Comparison of ENCODE assay signal across 1 cellular context in the genomic region with DNA sequence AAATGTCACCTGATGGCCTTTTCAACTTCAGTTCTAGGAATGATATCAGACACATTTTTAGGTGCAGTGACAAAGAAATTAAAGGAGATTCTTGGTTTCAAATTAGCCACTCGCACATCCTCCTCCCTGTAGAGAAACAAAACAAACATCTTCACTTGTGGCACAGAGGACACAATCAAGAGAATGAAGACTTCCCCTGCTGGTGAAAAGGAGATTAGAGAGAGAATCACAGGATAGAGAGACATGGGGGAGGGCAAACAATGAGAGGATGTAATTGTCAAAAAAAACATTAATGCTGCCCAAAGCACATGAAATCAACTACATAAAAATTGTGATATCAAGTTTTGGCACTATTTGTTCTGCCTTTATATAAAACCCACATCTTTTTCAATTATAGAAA.
TF ChIP-seq lines count a peak whose summit lies in the region.

No MANE protein-coding gene starts in this region.

TF ChIP-seq in SK-N-SH, 30 proteins besides CTCF, POLR2A, EP300 and RAD21 (continued from another document):
- TF ChIP-seq, protein P1, sequence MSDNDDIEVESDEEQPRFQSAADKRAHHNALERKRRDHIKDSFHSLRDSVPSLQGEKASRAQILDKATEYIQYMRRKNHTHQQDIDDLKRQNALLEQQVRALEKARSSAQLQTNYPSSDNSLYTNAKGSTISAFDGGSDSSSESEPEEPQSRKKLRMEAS (IDR thresholded peaks at IDR 0.05; ENCODE audit: low read depth), result no peak
- TF ChIP-seq FOXM1 (IDR thresholded peaks at IDR 0.05; ENCODE audit: low read depth) (no peak), MXI1 (IDR thresholded peaks at IDR 0.05; ENCODE audit: low read depth, low read length) (no peak), MEF2A (IDR thresholded peaks at IDR 0.05; ENCODE audit: borderline replicate concordance, low read depth) (no peak), TCF12 (IDR thresholded peaks at IDR 0.05) (no peak), NRF1 (IDR thresholded peaks at IDR 0.05; ENCODE audit: low read depth, low read length) (no peak)
- TF ChIP-seq, protein P2, sequence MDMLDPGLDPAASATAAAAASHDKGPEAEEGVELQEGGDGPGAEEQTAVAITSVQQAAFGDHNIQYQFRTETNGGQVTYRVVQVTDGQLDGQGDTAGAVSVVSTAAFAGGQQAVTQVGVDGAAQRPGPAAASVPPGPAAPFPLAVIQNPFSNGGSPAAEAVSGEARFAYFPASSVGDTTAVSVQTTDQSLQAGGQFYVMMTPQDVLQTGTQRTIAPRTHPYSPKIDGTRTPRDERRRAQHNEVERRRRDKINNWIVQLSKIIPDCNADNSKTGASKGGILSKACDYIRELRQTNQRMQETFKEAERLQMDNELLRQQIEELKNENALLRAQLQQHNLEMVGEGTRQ (IDR thresholded peaks at IDR 0.05; ENCODE audit: borderline replicate concordance, low read depth, low read length), result no peak
